Comparison of ENCODE assay signal across 8 cellular contexts in the genomic region with DNA sequence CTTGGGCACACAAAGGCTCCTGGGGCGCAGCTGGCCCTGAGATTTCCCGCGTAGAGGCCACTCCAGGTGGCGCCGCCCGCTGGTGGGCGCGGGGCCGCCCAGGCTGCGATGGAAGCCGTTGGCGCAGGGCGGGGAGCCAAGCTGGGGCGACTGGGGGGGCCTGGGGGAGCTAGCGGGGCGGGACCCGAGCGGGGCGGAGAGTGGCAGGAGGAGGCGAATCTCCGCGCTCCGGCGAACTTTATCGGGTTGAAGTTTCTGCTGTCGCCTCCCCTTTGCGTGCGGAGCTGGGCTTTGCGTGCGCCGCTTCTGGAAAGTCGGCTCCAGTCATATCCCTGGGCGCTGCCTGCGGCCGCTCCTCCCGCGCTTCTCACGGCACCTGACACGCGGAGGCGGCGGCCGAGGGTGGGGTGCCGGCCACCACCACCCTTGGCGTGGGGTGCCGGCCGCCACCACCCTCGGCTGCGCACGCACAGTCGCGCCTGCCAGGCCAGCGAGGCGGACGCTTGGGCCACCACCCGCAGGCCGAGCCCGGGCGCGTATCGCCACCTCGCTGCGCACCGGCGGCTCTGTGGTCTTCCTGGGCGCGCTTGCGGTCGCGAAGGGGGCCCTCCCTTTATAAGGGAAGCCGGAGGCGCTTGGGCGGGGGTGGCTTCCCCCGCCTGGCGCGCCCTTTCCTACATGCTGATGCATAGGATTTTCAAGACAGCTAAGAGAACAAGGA. TPM values are rescaled to one million over a fixed set of nuclear protein-coding genes. Genes with fewer than 3 reads are reported as not detected.
DNase-seq lines count a peak whose midpoint lies in the region; ATAC-seq and TF ChIP-seq lines count a peak whose summit lies in the region.

No MANE protein-coding gene starts in this region.

- no peak overlapping the region for H2BK15ac ChIP-seq in H9 (ENCODE audit: low read depth, low read length)

- H3K4me3 Mint-ChIP-seq in H9 (peak overlapping the region; percentile 63 to 85), WTC11 (peak overlapping the region; percentile 73)
- H3K4me3 Mint-ChIP-seq in stimulated activated naive CD8-positive, alpha-beta T cell treated with anti-CD3 and anti-CD28 coated beads, Interleukin-15, amount 100 ng/mL, for 72 hours = peak overlapping the region; percentile 82 to 94

- H3K9me3 ChIP-seq in H9 (ENCODE audit: control insufficient read depth, low read depth, low read length) (no peaks in the 10 kb centered on the region), mucosa of stomach (ENCODE audit: control insufficient read depth, low read length) (no peaks in the 10 kb centered on the region)

- H3K4me3 ChIP-seq in GM12864 (ENCODE audit: low read depth, low read length) = peak overlapping the region; percentile 53
- H3K4me3 ChIP-seq in epithelial cell of proximal tubule (ENCODE audit: low read depth, low read length) = peak overlapping the region; percentile 67
- H3K4me3 ChIP-seq in mucosa of stomach (ENCODE audit: low read length) = peak overlapping the region; percentile 31

- H3K36me3 ChIP-seq in mucosa of stomach (ENCODE audit: control insufficient read depth, insufficient read depth, low read length) = no peaks in the 10 kb centered on the region

- peaks cover 21% of the 10 kb centered on the region for H3K23me2 ChIP-seq in H9 (ENCODE audit: insufficient read length, low read depth, low read length, poor library complexity, severe bottlenecking)

- no peak overlapping the region for H3K4ac ChIP-seq in H9 (ENCODE audit: low read depth, low read length)

- TF ChIP-seq CTCF in GM12864 (IDR thresholded peaks at IDR 0.05; ENCODE audit: low read depth, low read length, missing control alignments) (peak; percentile 18), H9 (conservative IDR thresholded peaks at IDR 0.05) (peak; percentile 46; the same call in 2 of the 3 replicates), WTC11 (IDR thresholded peaks at IDR 0.05) (no peak), epithelial cell of proximal tubule (conservative IDR thresholded peaks at IDR 0.05; ENCODE audit: low read depth, low read length) (peak; percentile 33)

- H3K27ac Mint-ChIP-seq in H9 (no peak overlapping the region; a peak in 1 of 7 replicates), WTC11 (no peak overlapping the region)
- H3K27ac Mint-ChIP-seq in stimulated activated naive CD8-positive, alpha-beta T cell treated with anti-CD3 and anti-CD28 coated beads, Interleukin-15, amount 100 ng/mL, for 72 hours = peak overlapping the region; percentile 93 to 100

- peaks cover 0 to 6% (median 4%) of the 10 kb centered on the region in 3 experiments; a peak in 2 of 7 replicates for H3K36me3 Mint-ChIP-seq in H9 (ENCODE audit: insufficient read depth in 1 of 3, low read depth in 3 of 3)
- 0 out of 2 replicates have a peak, but pooled peaks cover 3% of the 10 kb centered on the region for H3K36me3 Mint-ChIP-seq in WTC11

- H4K8ac ChIP-seq in H9 (replicated peaks; ENCODE audit: insufficient read length, low read depth, low read length) = no peak overlapping the region

- peak; percentile 13 for ATAC-seq in WTC11
- peak; percentile 84 for ATAC-seq in stimulated activated naive CD8-positive, alpha-beta T cell treated with anti-CD3 and anti-CD28 coated beads, Interleukin-15, amount 100 ng/mL, for 72 hours
- no peak for ATAC-seq in GM21423 (IDR thresholded peaks at IDR 0.05; ENCODE audit: unreplicated experiment)

- no peak overlapping the region for H3K27ac ChIP-seq in H9 (ENCODE audit: insufficient read length, low read depth, low read length)

- no peak overlapping the region for H2BK20ac ChIP-seq in H9 (ENCODE audit: low read depth, low read length, poor library complexity, severe bottlenecking)

- H3K4me1 ChIP-seq in H9 (ENCODE audit: insufficient read depth, low read length) = peaks cover 15% of the 10 kb centered on the region
- peaks cover 10% of the 10 kb centered on the region for H3K4me1 ChIP-seq in mucosa of stomach (ENCODE audit: control insufficient read depth, insufficient read depth, low read length)

- peaks cover 0 to 5% of the 10 kb centered on the region in 2 experiments; a peak in 4 of 5 replicates for H3K9me3 Mint-ChIP-seq in H9
- no peaks in the 10 kb centered on the region for H3K9me3 Mint-ChIP-seq in WTC11
- no peaks in the 10 kb centered on the region for H3K9me3 Mint-ChIP-seq in stimulated activated naive CD8-positive, alpha-beta T cell treated with anti-CD3 and anti-CD28 coated beads, Interleukin-15, amount 100 ng/mL, for 72 hours

- H3K4me2 ChIP-seq in H9 (ENCODE audit: insufficient read depth, insufficient read length, low read length) = peak overlapping the region; percentile 70

- H2BK5ac ChIP-seq in H9 (ENCODE audit: insufficient read length, low read length) = no peak overlapping the region

- CTCF ChIA-PET in WTC11 (lab: Charles Lee) = interaction anchor here (0.5 to 5.4 kb wide), 43 partner anchors 8 to 445 kb away, joined by 3 to 49 read pairs (median 4); a partner anchor contains a TSS

- DNase-seq in GM12864 (ENCODE audit: low read depth) (peak; percentile 41), H9 (peak; percentile 84), MV-4-11 (lab: John Stamatoyannopoulos, UW) (peak; percentile 85), WTC11 (ENCODE audit: low spot score) (peak; percentile 75), epithelial cell of proximal tubule (ENCODE audit: low read depth) (no peak)
- DNase-seq in stimulated activated naive CD8-positive, alpha-beta T cell treated with anti-CD3 and anti-CD28 coated beads, Interleukin-15, amount 100 ng/mL, for 72 hours = peak; percentile 86 to 88

- H3K4me1 Mint-ChIP-seq in H9 (peaks cover 58 to 65% of the 10 kb centered on the region in 2 experiments), WTC11 (peaks cover 73% of the 10 kb centered on the region)
- peaks cover 43% of the 10 kb centered on the region for H3K4me1 Mint-ChIP-seq in stimulated activated naive CD8-positive, alpha-beta T cell treated with anti-CD3 and anti-CD28 coated beads, Interleukin-15, amount 100 ng/mL, for 72 hours

- H3K79me1 ChIP-seq in H9 (ENCODE audit: insufficient read depth, low read depth, low read length, poor library complexity, severe bottlenecking) = no peaks in the 10 kb centered on the region

- H3K27me3 ChIP-seq in H9 (ENCODE audit: insufficient read depth, low read length) = peaks cover 36% of the 10 kb centered on the region
- H3K27me3 ChIP-seq in mucosa of stomach (ENCODE audit: control insufficient read depth, insufficient read depth, low read length) = peaks cover 40% of the 10 kb centered on the region

- H3K14ac ChIP-seq in H9 (ENCODE audit: insufficient read depth, low read length) = no peak overlapping the region

- H2AK5ac ChIP-seq in H9 (ENCODE audit: insufficient read length, low read length) = no peak overlapping the region

- POLR2A ChIA-PET in WTC11 (lab: Charles Lee) = interaction anchor here (0.6 to 1.3 kb wide), 4 partner anchors 21 to 84 kb away, joined by 3 to 5 read pairs (median 4); no protein-coding TSS in a partner anchor

- H4K91ac ChIP-seq in H9 (ENCODE audit: insufficient read length, low read depth, low read length) = no peak overlapping the region

- no peak overlapping the region for H3K56ac ChIP-seq in H9 (ENCODE audit: insufficient read length, low read depth, low read length)

- H2BK12ac ChIP-seq in H9 (ENCODE audit: insufficient read length, low read depth, low read length) = no peak overlapping the region

- H3T11ph ChIP-seq in H9 (ENCODE audit: low read length) = no peak overlapping the region

- H3K9ac ChIP-seq in H9 (ENCODE audit: extremely low read depth, insufficient read length, low read length) (no peak overlapping the region), mucosa of stomach (ENCODE audit: low read length) (peak overlapping the region; percentile 50)

- no peak overlapping the region for H2AFZ ChIP-seq in H9 (ENCODE audit: low read length)

- peaks cover 2% of the 10 kb centered on the region for H4K20me1 ChIP-seq in H9 (ENCODE audit: control insufficient read depth, insufficient read depth, insufficient read length)

- H3K18ac ChIP-seq in H9 (ENCODE audit: insufficient read length, low read depth, low read length) = no peak overlapping the region

- no peaks in the 10 kb centered on the region for H3K79me2 ChIP-seq in H9 (ENCODE audit: insufficient read depth, low read length)

- WGBS in H9 (ENCODE audit: extremely low coverage, insufficient read length, low lambda C conversion rate) = no CpG with 5 or more reads among the region's 76 CpGs

- H3K23ac ChIP-seq in H9 (ENCODE audit: insufficient read length, low read depth, low read length) = no peak overlapping the region

- H4K5ac ChIP-seq in H9 (ENCODE audit: insufficient read length, low read depth, low read length) = no peak overlapping the region

- H3K27me3 Mint-ChIP-seq in H9 (ENCODE audit: low read depth) (peaks cover 61% of the 10 kb centered on the region), WTC11 (ENCODE audit: low read depth) (peaks cover 69% of the 10 kb centered on the region)
- peaks cover 55% of the 10 kb centered on the region for H3K27me3 Mint-ChIP-seq in stimulated activated naive CD8-positive, alpha-beta T cell treated with anti-CD3 and anti-CD28 coated beads, Interleukin-15, amount 100 ng/mL, for 72 hours

- H2BK120ac ChIP-seq in H9 (ENCODE audit: low read depth, low read length, poor library complexity, severe bottlenecking) = no peak overlapping the region

RNA-seq across cellular contexts. Expression of a gene that starts 0.9 kb away (rescaled TPM):
- 2.7 and 2.9 TPM in 2 replicates for total RNA-seq in H9 (2021)
- 2.9 to 4.2 TPM (median 4.1 TPM) in 3 replicates for total RNA-seq in WTC11 (2021)
- 5.4 and 17.5 TPM in 2 replicates for total RNA-seq in epithelial cell of proximal tubule

Comparison
In these comparisons a context has a peak if more than half of its experiments do, and no peak if none do; other contexts are left out.
1. H3K27ac Mint-ChIP-seq: peak in stimulated activated naive CD8-positive, alpha-beta T cell treated with anti-CD3 and anti-CD28 coated beads, Interleukin-15, amount 100 ng/mL, for 72 hours (2 of 2); none in H9 (0 of 3) and WTC11 (single experiment).
2. Peak in every context shown above with its lines, with median percentiles within 50 percentile points of each other: H3K4me3 ChIP-seq and H3K4me3 Mint-ChIP-seq.